18 cellular contexts compared by ENCODE assay signal in the genomic region with DNA sequence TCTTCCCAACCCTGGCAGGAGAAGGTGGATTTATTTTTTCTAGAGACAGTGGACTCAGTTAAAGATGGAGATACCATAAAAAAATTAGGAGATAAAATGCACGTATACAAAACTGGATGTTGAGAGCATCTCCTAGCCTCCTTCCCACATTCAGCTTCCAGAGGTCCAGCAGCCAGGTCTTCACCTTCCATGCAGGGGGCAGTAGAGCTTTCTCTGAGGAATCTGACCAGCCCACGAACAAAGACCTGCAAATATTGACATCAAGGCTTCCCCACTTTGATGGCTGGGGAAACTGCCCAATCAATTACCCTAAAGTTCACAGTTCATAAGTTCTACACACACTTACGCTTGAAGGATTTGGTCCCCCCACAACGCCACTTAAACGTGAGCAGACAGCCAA. TPM values are rescaled to one million over a fixed set of nuclear protein-coding genes. Genes with fewer than 3 reads are reported as not detected.
DNase-seq lines count a peak whose midpoint lies in the region; ATAC-seq and TF ChIP-seq lines count a peak whose summit lies in the region.
"Had no signal": no experiment of that assay in that cellular context is flagged by ENCODE, and none has a peak within 500 bp of the region (broad histone marks: within the 10 kb centered on the region; RNA-seq: fewer than 3 reads in every experiment).

No MANE protein-coding gene starts in this region.

- no peak overlapping the region for H2AFZ ChIP-seq in HCT116 (ENCODE audit: low read depth, low read length, poor library complexity, severe bottlenecking)
- H2AFZ ChIP-seq: PC-9 had no signal

- TF ChIP-seq CTCF in HCT116 (IDR thresholded peaks at IDR 0.05 in 2 of 3, conservative IDR thresholded peaks at IDR 0.05 in 1 of 3; ENCODE audit: borderline replicate concordance in 1 of 3, insufficient read depth in 1 of 3, low read depth in 2 of 3, low read length in 2 of 3) (0 out of 6 replicates have a peak, but pooled peaks of 2 of the 3 experiments have one; percentile 6 to 15), WERI-Rb-1 (IDR thresholded peaks at IDR 0.05; ENCODE audit: low read depth, low read length) (0 out of 2 replicates have a peak, but pooled peaks have one; percentile 21), liver (IDR thresholded peaks at IDR 0.05; ENCODE audit: low read depth, low read length, missing input control) (peak; percentile 8)

- no peak overlapping the region for H3K4me3 Mint-ChIP-seq in stimulated activated naive CD8-positive, alpha-beta T cell treated with anti-CD3 and anti-CD28 coated beads, Interleukin-15, amount 100 ng/mL, for 72 hours
- H3K4me3 Mint-ChIP-seq: T-cell had no signal

- no peaks in the 10 kb centered on the region for H3K79me2 ChIP-seq in HCT116 (ENCODE audit: insufficient read depth, low read length)

- ATAC-seq in HCT116, result no peak
- ATAC-seq in stimulated activated naive CD8-positive, alpha-beta T cell treated with anti-CD3 and anti-CD28 coated beads, Interleukin-15, amount 100 ng/mL, for 72 hours, result no peak
- ATAC-seq: T-cell had no signal

- RAD21 ChIA-PET in HCT116 (lab: Charles Lee; ENCODE audit: low non-redundant PET in 1 of 2, low total read pairs in 2 of 2, uncharacterized antibody in 2 of 2, unreplicated experiment in 2 of 2), result no interaction called here

- no peaks in the 10 kb centered on the region for H3K9me2 ChIP-seq in HCT116 (ENCODE audit: insufficient read depth)

- no peaks in the 10 kb centered on the region for H3K27me3 Mint-ChIP-seq in stimulated activated naive CD8-positive, alpha-beta T cell treated with anti-CD3 and anti-CD28 coated beads, Interleukin-15, amount 100 ng/mL, for 72 hours
- H3K27me3 Mint-ChIP-seq: T-cell had no signal

- H3K4me2 ChIP-seq in HCT116 (ENCODE audit: low read length), result no peak overlapping the region
- H3K4me2 ChIP-seq: BLaER1 treated with 17β-estradiol and CSF1 and Interleukin-3, amounts not matched to agents 10 nM and 100 nM; PC-9 had no signal

- H3K4me1 ChIP-seq in HCT116 (ENCODE audit: control insufficient read depth in 1 of 2, insufficient read depth in 2 of 2, low read length in 2 of 2), result no peaks in the 10 kb centered on the region
- no peaks in the 10 kb centered on the region for H3K4me1 ChIP-seq in liver (ENCODE audit: control insufficient read depth in 4 of 4, insufficient read depth in 4 of 4, low read length in 3 of 4)
- H3K4me1 ChIP-seq: BLaER1 treated with 17β-estradiol and CSF1 and Interleukin-3, amounts not matched to agents 10 nM and 100 nM had no signal

- CTCF ChIA-PET in HCT116 (lab: Charles Lee), result no interaction called here

- H3K4me1 Mint-ChIP-seq in stimulated activated naive CD8-positive, alpha-beta T cell treated with anti-CD3 and anti-CD28 coated beads, Interleukin-15, amount 100 ng/mL, for 72 hours, result no peaks in the 10 kb centered on the region
- H3K4me1 Mint-ChIP-seq: T-cell had no signal

- H3K27ac ChIP-seq in HCT116 (ENCODE audit: low read depth, low read length) (no peak overlapping the region), WERI-Rb-1 (no peak overlapping the region), liver (ENCODE audit: low read depth in 1 of 2, low read length in 2 of 2) (no peak overlapping the region)
- H3K27ac ChIP-seq: BLaER1 treated with 17β-estradiol and CSF1 and Interleukin-3, amounts not matched to agents 10 nM and 100 nM; PC-9; SK-N-MC had no signal

- H3K9ac ChIP-seq in HCT116 (ENCODE audit: low read length), result no peak overlapping the region
- H3K9ac ChIP-seq in liver (ENCODE audit: low read depth in 1 of 2, low read length in 2 of 2), result no peak overlapping the region
- H3K9ac ChIP-seq: BLaER1 treated with 17β-estradiol and CSF1 and Interleukin-3, amounts not matched to agents 10 nM and 100 nM had no signal

- no peak for TF ChIP-seq POLR2A in HCT116 (IDR thresholded peaks at IDR 0.05; ENCODE audit: borderline replicate concordance, extremely low read depth, insufficient read depth, insufficient read length)

- BruUV-seq in HCT116 (replicated peaks; lab: Mats Ljungman, UMichigan), result no TSS peak

- H3K27me3 ChIP-seq in HCT116 (ENCODE audit: insufficient read depth, low read length), result peaks cover 7% of the 10 kb centered on the region; the same call in 1 of the 2 replicates
- no peaks in the 10 kb centered on the region for H3K27me3 ChIP-seq in WERI-Rb-1 (ENCODE audit: insufficient read depth, low read depth, severe bottlenecking)
- H3K27me3 ChIP-seq in liver (ENCODE audit: control insufficient read depth in 4 of 4, insufficient read depth in 4 of 4, low read length in 3 of 4), result no peaks in the 10 kb centered on the region
- H3K27me3 ChIP-seq: BLaER1 treated with 17β-estradiol and CSF1 and Interleukin-3, amounts not matched to agents 10 nM and 100 nM had no signal

- TF ChIP-seq RAD21 in HCT116 (IDR thresholded peaks at IDR 0.05; ENCODE audit: low read depth) (no peak), liver (IDR thresholded peaks at IDR 0.05) (peak; percentile 26 to 29)

- H3K9me3 Mint-ChIP-seq in stimulated activated naive CD8-positive, alpha-beta T cell treated with anti-CD3 and anti-CD28 coated beads, Interleukin-15, amount 100 ng/mL, for 72 hours, result peaks cover 0 to 5% of the 10 kb centered on the region in 2 donors

- DNase-seq in NCI-H748 (lab: John Stamatoyannopoulos, UW; ENCODE audit: unreplicated experiment) (peak; percentile 21), NCI-H748 treated with DMSO at 0.1 percent for 48 hours (lab: John Stamatoyannopoulos, UW) (no peak), HCT116 (ENCODE audit: low read depth, low spot score) (no peak), WERI-Rb-1 (no peak), COLO829 (ENCODE audit: low spot score) (no peak), DMS153 (lab: John Stamatoyannopoulos, UW) (no peak)
- no peak for DNase-seq in stimulated activated naive CD8-positive, alpha-beta T cell treated with anti-CD3 and anti-CD28 coated beads, Interleukin-15, amount 100 ng/mL, for 72 hours
- DNase-seq: IMR-90, Karpas-422, NCI-H1105, NCI-H187, NCI-H345, PC-9, T-cell had no signal

- H3K4me3 ChIP-seq in HCT116 (replicated peaks in 1 of 2; ENCODE audit: low read depth in 1 of 2, low read length in 2 of 2), result no peak overlapping the region
- no peak overlapping the region for H3K4me3 ChIP-seq in WERI-Rb-1 (ENCODE audit: low read depth, low read length)
- no peak overlapping the region for H3K4me3 ChIP-seq in liver (ENCODE audit: low read depth in 1 of 3, low read length in 3 of 3)
- H3K4me3 ChIP-seq: BLaER1 treated with 17β-estradiol and CSF1 and Interleukin-3, amounts not matched to agents 10 nM and 100 nM; PC-9; SK-N-MC had no signal

- WGBS in liver, result 48% methylated on average over 5 of the region's 5 CpGs

- no peaks in the 10 kb centered on the region for H4K20me1 ChIP-seq in HCT116 (ENCODE audit: insufficient read depth)
- H4K20me1 ChIP-seq: BLaER1 treated with 17β-estradiol and CSF1 and Interleukin-3, amounts not matched to agents 10 nM and 100 nM had no signal

- H3K27ac Mint-ChIP-seq in stimulated activated naive CD8-positive, alpha-beta T cell treated with anti-CD3 and anti-CD28 coated beads, Interleukin-15, amount 100 ng/mL, for 72 hours, result no peak overlapping the region
- H3K27ac Mint-ChIP-seq: T-cell had no signal

- intact Hi-C loops in HCT116 (cut with micrococcal nuclease), result no loop called here

- POLR2A ChIA-PET in HCT116 (lab: Charles Lee), result no interaction called here

- H3K36me3 ChIP-seq in HCT116 (ENCODE audit: control insufficient read depth in 1 of 2, insufficient read depth in 2 of 2, low read length in 2 of 2), result no peaks in the 10 kb centered on the region
- no peaks in the 10 kb centered on the region for H3K36me3 ChIP-seq in WERI-Rb-1
- no peaks in the 10 kb centered on the region for H3K36me3 ChIP-seq in liver (ENCODE audit: control insufficient read depth in 4 of 4, insufficient read depth in 3 of 4, low read depth in 1 of 4, low read length in 3 of 4)
- H3K36me3 ChIP-seq: BLaER1 treated with 17β-estradiol and CSF1 and Interleukin-3, amounts not matched to agents 10 nM and 100 nM had no signal

- no peaks in the 10 kb centered on the region for H3K9me3 ChIP-seq in HCT116 (ENCODE audit: control insufficient read depth in 1 of 2, insufficient read depth in 1 of 2, low read depth in 1 of 2, low read length in 2 of 2)
- H3K9me3 ChIP-seq in WERI-Rb-1 (ENCODE audit: severe bottlenecking), result peaks cover 4% of the 10 kb centered on the region
- H3K9me3 ChIP-seq in liver (ENCODE audit: control insufficient read depth in 4 of 4, low read length in 3 of 4), result peaks cover 0 to 4% (median 0%) of the 10 kb centered on the region in 4 donors

TF ChIP-seq in HCT116, 20 proteins besides CTCF, POLR2A, EP300 and RAD21 (continues in another document):
- TF ChIP-seq CBX3 (IDR thresholded peaks at IDR 0.05; ENCODE audit: low read depth) (no peak), CEBPB (IDR thresholded peaks at IDR 0.05; ENCODE audit: low read depth) (no peak), SP1 (IDR thresholded peaks at IDR 0.05; ENCODE audit: low read depth) (no peak), EGR1 (IDR thresholded peaks at IDR 0.05; ENCODE audit: low read depth) (no peak), SRF (IDR thresholded peaks at IDR 0.05; ENCODE audit: low read depth) (no peak), ELF1 (IDR thresholded peaks at IDR 0.05; ENCODE audit: borderline replicate concordance, low read depth) (no peak), EZH2 (IDR thresholded peaks at IDR 0.05) (no peak), ZFX (IDR thresholded peaks at IDR 0.05) (no peak), FOSL1 (IDR thresholded peaks at IDR 0.05; ENCODE audit: low read depth) (no peak)
- TF ChIP-seq, protein P1, sequence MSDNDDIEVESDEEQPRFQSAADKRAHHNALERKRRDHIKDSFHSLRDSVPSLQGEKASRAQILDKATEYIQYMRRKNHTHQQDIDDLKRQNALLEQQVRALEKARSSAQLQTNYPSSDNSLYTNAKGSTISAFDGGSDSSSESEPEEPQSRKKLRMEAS (IDR thresholded peaks at IDR 0.05), result no peak

TF ChIP-seq in liver, 16 proteins besides CTCF, POLR2A, EP300 and RAD21:
- TF ChIP-seq HNF4A (conservative IDR thresholded peaks at IDR 0.05) (no peak), GABPA (IDR thresholded peaks at IDR 0.05 in 1 of 2, conservative IDR thresholded peaks at IDR 0.05 in 1 of 2) (no peak), HNF4G (IDR thresholded peaks at IDR 0.05) (no peak), TAF1 (conservative IDR thresholded peaks at IDR 0.05) (no peak), SP1 (IDR thresholded peaks at IDR 0.05) (no peak)

RNA-seq across cellular contexts. Expression of a gene that starts 24.5 kb away (rescaled TPM):
- total RNA-seq in HCT116 (2021; ENCODE audit: unreplicated experiment), result 0.07 TPM
- polyA plus RNA-seq in HCT116 (2012), result not detected in 2 replicates
- total RNA-seq in liver, result under 1 TPM; 0.33 to 0.42 TPM
- polyA plus RNA-seq in liver, result under 1 TPM; 0.07 to 0.36 TPM
- total RNA-seq: A172, IMR-90, PC-9 had no signal
- polyA plus RNA-seq: IMR-90 had no signal
